Comparison of ENCODE assay signal across 8 cellular contexts in the genomic region with DNA sequence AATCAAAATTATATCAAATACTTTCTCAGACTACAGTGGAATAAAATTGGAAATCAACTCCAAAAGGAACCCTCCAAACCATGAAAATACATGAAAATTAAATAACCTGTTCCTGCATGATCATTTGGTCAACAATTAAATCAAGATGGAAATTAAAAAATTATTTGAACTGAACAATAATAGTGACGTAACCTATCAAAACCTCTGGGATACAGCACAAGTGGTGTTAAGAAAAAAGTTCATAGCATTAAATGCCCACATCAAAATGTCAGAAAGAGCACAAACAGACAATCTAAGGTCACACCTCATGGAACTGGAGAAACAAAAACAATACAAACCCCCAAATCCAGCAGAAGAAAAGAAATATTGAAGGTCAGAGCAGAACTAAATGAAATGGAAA.
"Had no signal": no experiment of that assay in that cellular context is flagged by ENCODE, and none has a peak within 500 bp of the region (broad histone marks: within the 10 kb centered on the region; RNA-seq: fewer than 3 reads in every experiment).

No MANE protein-coding gene starts in this region.

- FAIRE-seq: G401.6, GM12878, GM12891, GM12892, GM18507, GM19239 had no signal

- ATAC-seq: GM12878 had no signal

- H3K4me3 ChIP-seq: GM12878 had no signal

- DNase-seq: GDM1, GF-D8 had no signal
